ENCODE assay signal across 1 cellular context in genomic region chr12:14315501-14315900, GRCh38.
TF ChIP-seq lines count a peak whose summit lies in the region.

No MANE protein-coding gene starts in this region.

TF ChIP-seq in K562, 482 proteins besides CTCF, POLR2A, EP300 and RAD21 (continued from another document):
- TF ChIP-seq LCOR (CRISPR knock-in tag; IDR thresholded peaks at IDR 0.05) (no peak), ZNF785 (CRISPR knock-in tag; IDR thresholded peaks at IDR 0.05) (no peak), ZFP30 (CRISPR knock-in tag; IDR thresholded peaks at IDR 0.05; ENCODE audit: borderline replicate concordance) (no peak), TAL1 (IDR thresholded peaks at IDR 0.05) (no peak), ZFPM2 (CRISPR knock-in tag; IDR thresholded peaks at IDR 0.05) (no peak), JUND (IDR thresholded peaks at IDR 0.05; ENCODE audit: borderline replicate concordance, low read depth, low read length) (no peak), JUND (tag; IDR thresholded peaks at IDR 0.05; ENCODE audit: borderline replicate concordance, low read depth, low read length) (no peak), PCBP1 (IDR thresholded peaks at IDR 0.05; ENCODE audit: low read depth, low read length, poor library complexity, severe bottlenecking) (no peak), BMI1 (IDR thresholded peaks at IDR 0.05; ENCODE audit: low read length) (no peak), FOXK2 (conservative IDR thresholded peaks at IDR 0.05 in 1 of 2, IDR thresholded peaks at IDR 0.05 in 1 of 2; ENCODE audit: low read depth in 2 of 2) (no peak)
